21 cellular contexts compared by ENCODE assay signal in genomic region chr4:38377195-38377594, GRCh38.
"Had no signal": no experiment of that assay in that cellular context is flagged by ENCODE, and none has a peak within 500 bp of the region (broad histone marks: within the 10 kb centered on the region; RNA-seq: fewer than 3 reads in every experiment).

No MANE protein-coding gene starts in this region.

- DNase-seq: cerebellar nuclear complex; cortex of kidney; effector memory CD8-positive, alpha-beta T cell; foreskin fibroblast; gastrocnemius medialis; head of caudate nucleus; left lung; mesendoderm; naive thymus-derived CD8-positive, alpha-beta T cell; nephron progenitor cell; occipital lobe; ovary; posterior cingulate gyrus; right lobe of liver; stimulated activated CD4-positive, alpha-beta T cell treated with anti-CD3 and anti-CD28 coated beads, Interleukin-12 subunit alpha, Interleukin-12 subunit beta, amount 100 ng/mL, for 4 hours; stimulated activated CD4-positive, alpha-beta T cell treated with anti-CD3 and anti-CD28 coated beads, Interleukin-1b, Interleukin-23, amount 100 ng/mL, for 48 hours; stimulated activated CD4-positive, alpha-beta T cell treated with anti-CD3 and anti-CD28 coated beads, Interleukin-4, amount 100 ng/mL, for 1 hour; stimulated activated CD8-positive, alpha-beta memory T cell treated with anti-CD3 and anti-CD28 coated beads, Interleukin-4, amount 100 ng/mL, for 48 hours; stimulated activated naive CD4-positive, alpha-beta T cell; stimulated activated naive CD8-positive, alpha-beta T cell treated with anti-CD3 and anti-CD28 coated beads, Interleukin-15, amount 100 ng/mL, for 72 hours; transverse colon had no signal

- ATAC-seq: effector memory CD8-positive, alpha-beta T cell; gastrocnemius medialis; left lung; naive thymus-derived CD8-positive, alpha-beta T cell; right lobe of liver; stimulated activated naive CD8-positive, alpha-beta T cell treated with anti-CD3 and anti-CD28 coated beads, Interleukin-15, amount 100 ng/mL, for 72 hours had no signal
